1 cellular context compared by ENCODE assay signal in genomic region chr16:2539838-2540458, GRCh38.
TF ChIP-seq lines count a peak whose summit lies in the region.

No MANE protein-coding gene starts in this region.

TF ChIP-seq in K562, 482 proteins besides CTCF, POLR2A, EP300 and RAD21:
- TF ChIP-seq CREM (IDR thresholded peaks at IDR 0.05; ENCODE audit: low read depth) (0 out of 2 replicates have a peak, but pooled peaks have one; percentile 34), ZNF316 (IDR thresholded peaks at IDR 0.05) (0 out of 2 replicates have a peak, but pooled peaks have one; percentile 10)
